In the genomic region with DNA sequence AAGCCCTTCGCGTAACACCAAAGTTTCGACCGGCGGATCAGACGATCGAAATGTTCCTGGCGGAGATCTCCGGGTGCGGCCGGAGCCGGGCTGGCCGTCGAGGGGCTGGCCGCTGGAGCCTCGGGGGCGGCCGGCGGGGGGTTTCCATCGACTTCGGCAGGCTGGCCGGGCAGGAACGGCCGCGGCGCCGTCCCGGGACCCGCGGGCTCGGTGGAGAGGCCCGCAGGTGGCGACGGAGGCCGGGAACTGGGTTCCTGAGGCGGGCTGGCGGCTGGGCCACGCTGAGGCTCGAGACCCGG, we compare ENCODE assay signal across 8 cellular contexts. TPM values are rescaled to one million over a fixed set of nuclear protein-coding genes. Genes with fewer than 3 reads are reported as not detected.
DNase-seq lines count a peak whose midpoint lies in the region; ATAC-seq and TF ChIP-seq lines count a peak whose summit lies in the region.

No MANE protein-coding gene starts in this region.

- in situ Hi-C loops in gastrocnemius medialis (cut with MboI; ENCODE audit: low sequenced_read_pairs in 4 of 4) (loop anchor here in 1 of 4 donors (25.0 kb wide), 1 partner anchor 186 kb away; no protein-coding TSS in a partner anchor), KBM-7 (cut with MboI; ENCODE audit: low pct_unique_long_range_greater_than_20kb, low sequenced_read_pairs) (loop anchor here (10.0 kb wide), 1 partner anchor 61 kb away; a partner anchor contains a TSS)

- H3K9me3 ChIP-seq in NT2/D1 (ENCODE audit: insufficient read depth, low read length) (no peaks in the 10 kb centered on the region), gastrocnemius medialis (no peaks in the 10 kb centered on the region)

- H3K27ac ChIP-seq in gastrocnemius medialis = no peak overlapping the region

- DNase-seq in NT2/D1 (ENCODE audit: low read depth, low spot score) = no peak
- peak; percentile 59 for DNase-seq in glutamatergic neuron
- no peak for DNase-seq in gastrocnemius medialis
- DNase-seq in COLO668 (lab: John Stamatoyannopoulos, UW; ENCODE audit: unreplicated experiment) = no peak
- DNase-seq in mesothelial cell of epicardium (ENCODE audit: low spot score in 2 of 2, unreplicated experiment in 2 of 2) = no peak
- no peak for DNase-seq in KBM-7
- no peak for DNase-seq in NCI-H774 (lab: John Stamatoyannopoulos, UW)

- H3K27ac Mint-ChIP-seq in glutamatergic neuron (ENCODE audit: unreplicated experiment) = no peak overlapping the region
- no peak overlapping the region for H3K27ac Mint-ChIP-seq in mesothelial cell of epicardium

- peak; percentile 3 for ATAC-seq in GM18505 (IDR thresholded peaks at IDR 0.05; ENCODE audit: unreplicated experiment)
- ATAC-seq in gastrocnemius medialis = no peak

- H3K4me3 ChIP-seq in NT2/D1 (ENCODE audit: insufficient read length, low read depth) = peak overlapping the region; percentile 69
- H3K4me3 ChIP-seq in gastrocnemius medialis = peak overlapping the region; percentile 56 to 71 (median 66)

- H3K36me3 ChIP-seq in NT2/D1 (ENCODE audit: insufficient read depth, insufficient read length, low read length) = no peaks in the 10 kb centered on the region
- no peaks in the 10 kb centered on the region for H3K36me3 ChIP-seq in gastrocnemius medialis

- intact Hi-C loops in gastrocnemius medialis (cut with DNase I; ENCODE audit: low total_unique reads) = loop anchor here (10.0 kb wide), 1 partner anchor 249 kb away; a partner anchor contains a TSS

- peaks cover 61% of the 10 kb centered on the region for H3K27me3 ChIP-seq in NT2/D1 (ENCODE audit: insufficient read depth, insufficient read length)
- H3K27me3 ChIP-seq in gastrocnemius medialis = peaks cover 42 to 65% (median 62%) of the 10 kb centered on the region in 3 donors

- TF ChIP-seq POLR2A in GM18505 (IDR thresholded peaks at IDR 0.05; ENCODE audit: borderline replicate concordance, extremely low read depth, insufficient read depth, insufficient read length) (no peak), gastrocnemius medialis (IDR thresholded peaks at IDR 0.05) (no peak)

- H3K9me3 Mint-ChIP-seq in glutamatergic neuron (ENCODE audit: unreplicated experiment) = peaks cover 9% of the 10 kb centered on the region
- no peaks in the 10 kb centered on the region for H3K9me3 Mint-ChIP-seq in mesothelial cell of epicardium

- peak overlapping the region; percentile 85 for H3K9ac ChIP-seq in NT2/D1 (ENCODE audit: insufficient read length, low read depth)

- H3K27me3 Mint-ChIP-seq in glutamatergic neuron (ENCODE audit: unreplicated experiment) (peaks cover 36% of the 10 kb centered on the region), mesothelial cell of epicardium (ENCODE audit: low read depth) (peaks cover 69% of the 10 kb centered on the region)

- H3K4me3 Mint-ChIP-seq in glutamatergic neuron (ENCODE audit: unreplicated experiment) (no peak overlapping the region), mesothelial cell of epicardium (no peak overlapping the region)

- TF ChIP-seq CTCF in glutamatergic neuron (IDR thresholded peaks at IDR 0.05; ENCODE audit: partially characterized antibody, unreplicated experiment) = no peak
- peak in 1 of 5 experiments; percentile 11 for TF ChIP-seq CTCF in gastrocnemius medialis (IDR thresholded peaks at IDR 0.05 in 4 of 5, conservative IDR thresholded peaks at IDR 0.05 in 1 of 5)
- TF ChIP-seq CTCF in mesothelial cell of epicardium (IDR thresholded peaks at IDR 0.05; ENCODE audit: unreplicated experiment) = no peak

- no peaks in the 10 kb centered on the region for H3K36me3 Mint-ChIP-seq in glutamatergic neuron (ENCODE audit: unreplicated experiment)
- H3K36me3 Mint-ChIP-seq in mesothelial cell of epicardium = no peaks in the 10 kb centered on the region

- peaks cover 3% of the 10 kb centered on the region for H3K4me1 Mint-ChIP-seq in glutamatergic neuron (ENCODE audit: low read depth, unreplicated experiment)
- peaks cover 12% of the 10 kb centered on the region for H3K4me1 Mint-ChIP-seq in mesothelial cell of epicardium

- H3K4me1 ChIP-seq in NT2/D1 (ENCODE audit: insufficient read depth, insufficient read length) (peaks cover 3% of the 10 kb centered on the region), gastrocnemius medialis (peaks cover 0 to 4% of the 10 kb centered on the region in 2 donors)

RNA-seq across cellular contexts. Expression of a gene that starts 1.1 kb away (rescaled TPM):
- total RNA-seq in glutamatergic neuron (ENCODE audit: unreplicated experiment) = 2.0 TPM
- 1 to 10 TPM in 1 of 4 donors, under 1 TPM in 2, not detected in 1; 0.29 to 1.2 (median 0.75) TPM for total RNA-seq in gastrocnemius medialis
- total RNA-seq in mesothelial cell of epicardium = 3.7 to 4.0 TPM (median 3.8 TPM) in 3 replicates

RNA-seq across cellular contexts. Expression of a gene that starts 31.4 kb away (rescaled TPM):
- total RNA-seq in glutamatergic neuron (ENCODE audit: unreplicated experiment) = 59.8 TPM
- 10 to 100 TPM; 48.2 to 76.8 (median 56.3) TPM for total RNA-seq in gastrocnemius medialis
- total RNA-seq in mesothelial cell of epicardium = 171 to 184 TPM (median 178 TPM) in 3 replicates

RNA-seq across cellular contexts. Expression of a gene that starts 56.5 kb away (rescaled TPM):
- total RNA-seq in glutamatergic neuron (ENCODE audit: unreplicated experiment) (3.2 TPM), gastrocnemius medialis (10 to 100 TPM; 10.0 to 25.8 (median 13.3) TPM), mesothelial cell of epicardium (4.6 to 5.6 TPM (median 5.1 TPM) in 3 replicates)
